In the genomic region with DNA sequence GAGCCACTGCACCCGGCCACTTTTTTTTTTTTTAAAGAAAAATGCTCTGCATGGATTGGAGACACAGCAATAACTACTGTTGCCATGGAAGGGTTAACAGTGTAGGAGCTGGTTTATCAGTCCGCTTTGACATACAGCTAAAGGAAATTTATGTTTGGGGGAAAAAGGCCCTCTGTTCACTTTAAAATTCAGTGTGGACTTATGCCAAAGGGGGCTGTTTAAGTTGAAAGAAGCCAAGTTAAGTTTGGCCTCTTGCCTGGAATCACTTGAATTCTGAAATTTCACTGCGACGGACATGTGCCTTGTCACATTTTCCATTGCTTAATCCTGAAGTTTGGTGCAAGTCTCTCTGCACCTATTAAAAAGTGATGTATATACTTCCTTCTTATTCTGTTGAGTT, we compare ENCODE assay signal across 13 cellular contexts. TPM values are rescaled to one million over a fixed set of nuclear protein-coding genes. Genes with fewer than 3 reads are reported as not detected.
DNase-seq lines count a peak whose midpoint lies in the region; ATAC-seq and TF ChIP-seq lines count a peak whose summit lies in the region.
"Had no signal": no experiment of that assay in that cellular context is flagged by ENCODE, and none has a peak within 500 bp of the region (broad histone marks: within the 10 kb centered on the region; RNA-seq: fewer than 3 reads in every experiment).

No MANE protein-coding gene starts in this region.

- H3K4me1 ChIP-seq in heart right ventricle (peaks cover 4 to 45% (median 14%) of the 10 kb centered on the region in 9 donors), left lung (peaks cover 0 to 15% of the 10 kb centered on the region in 2 donors), transverse colon (peaks cover 3 to 48% (median 10%) of the 10 kb centered on the region in 4 donors)

- no peaks in the 10 kb centered on the region for H3K36me3 ChIP-seq in heart right ventricle
- no peaks in the 10 kb centered on the region for H3K36me3 ChIP-seq in left lung
- H3K36me3 ChIP-seq in transverse colon, result no peaks in the 10 kb centered on the region

- peak in 2 of 8 donors; percentile 23 to 26 for ATAC-seq in heart right ventricle
- ATAC-seq in Right ventricle myocardium superior (ENCODE audit: poor library complexity), result no peak
- peak; percentile 16 for ATAC-seq in left lung
- no peak for ATAC-seq in HG02610 (IDR thresholded peaks at IDR 0.05; ENCODE audit: unreplicated experiment)
- no peak for ATAC-seq in HG03175 (IDR thresholded peaks at IDR 0.05; ENCODE audit: unreplicated experiment)

- TF ChIP-seq POLR2A in transverse colon (IDR thresholded peaks at IDR 0.05), result no peak

- intact Hi-C loops in heart right ventricle (cut with DNase I) (loop anchor here in 2 of 10 donors (2.0 to 5.0 kb wide), 2 partner anchors 37 to 38 kb away; no protein-coding TSS in a partner anchor), Right ventricle myocardium superior (cut with DNase I) (no loop called here), left lung (cut with DNase I) (no loop called here), transverse colon (cut with DNase I; ENCODE audit: low total_unique reads) (no loop called here)

- H3K4me3 ChIP-seq in heart right ventricle (peak overlapping the region in 9 of 10 donors; percentile 6 to 61 (median 54)), astrocyte of the spinal cord (ENCODE audit: low read depth, low read length) (peak overlapping the region; percentile 11), left lung (no peak overlapping the region), transverse colon (no peak overlapping the region)

- DNase-seq in heart right ventricle (peak in 1 of 2 donors; percentile 66), Right ventricle myocardium superior (no peak), astrocyte of the spinal cord (ENCODE audit: low read depth, low spot score) (peak; percentile 79), left lung (no peak), transverse colon (no peak), HCEC 1CT (no peak)
- DNase-seq: activated naive CD8-positive, alpha-beta T cell treated with anti-CD3 and anti-CD28 coated beads, Interleukin-2, amount 10 ng/mL, durations not matched to agents 7 days and 5 days; AML-193; NCI-H526 treated with DMSO at 0.1 percent for 48 hours had no signal

- WGBS in heart right ventricle, 2 donors, result 18 to 24% methylated on average over 4 of the region's 4 CpGs
- WGBS in transverse colon (ENCODE audit: low coverage in 1 of 2), 2 donors, result 59 to 80% methylated on average over 3 to 4 of the region's 4 CpGs

- TF ChIP-seq EP300 in transverse colon (IDR thresholded peaks at IDR 0.05; ENCODE audit: low read depth), result no peak

- H3K27me3 ChIP-seq in heart right ventricle (no peaks in the 10 kb centered on the region), left lung (no peaks in the 10 kb centered on the region), transverse colon (no peaks in the 10 kb centered on the region)

- H3K27ac ChIP-seq in heart right ventricle, result peak overlapping the region; percentile 59 to 88 (median 81)
- peak overlapping the region in 1 of 2 donors; percentile 87 for H3K27ac ChIP-seq in left lung
- H3K27ac ChIP-seq in transverse colon, result peak overlapping the region; percentile 78 to 90 (median 86)
- H3K27ac ChIP-seq: KMS-11 had no signal

- no peak for TF ChIP-seq CTCF in heart right ventricle (IDR thresholded peaks at IDR 0.05)
- no peak for TF ChIP-seq CTCF in astrocyte of the spinal cord (IDR thresholded peaks at IDR 0.05; ENCODE audit: low read depth, low read length)
- TF ChIP-seq CTCF in left lung (IDR thresholded peaks at IDR 0.05), result no peak
- no peak for TF ChIP-seq CTCF in transverse colon (IDR thresholded peaks at IDR 0.05)

- H3K9me3 ChIP-seq in heart right ventricle (no peaks in the 10 kb centered on the region), left lung (no peaks in the 10 kb centered on the region), transverse colon (no peaks in the 10 kb centered on the region)

- in situ Hi-C loops in astrocyte of the spinal cord (cut with HindIII; ENCODE audit: low sequenced_read_pairs) (no loop called here), transverse colon (cut with MboI; ENCODE audit: low pct_ligation_motif_present in 1 of 4, low pct_unique_long_range_greater_than_20kb in 1 of 4, low sequenced_read_pairs in 3 of 4) (no loop called here)

RNA-seq across cellular contexts. Expression of a gene that starts 3.1 kb away (rescaled TPM):
- total RNA-seq in heart right ventricle (1 to 10 TPM in 7 of 10 donors, under 1 TPM in 3; 0.28 to 5.2 (median 1.2) TPM), Right ventricle myocardium superior (3.2 TPM), left lung (1 to 10 TPM; 2.4 to 5.9 TPM), transverse colon (1 to 10 TPM in 3 of 4 donors, under 1 TPM in 1; 0.79 to 4.6 (median 1.7) TPM)
- 1 to 10 TPM; 2.4 TPM for polyA plus RNA-seq in heart right ventricle
- total RNA-seq: activated naive CD8-positive, alpha-beta T cell treated with anti-CD3 and anti-CD28 coated beads, Interleukin-2, amount 10 ng/mL, durations not matched to agents 7 days and 5 days; T-helper 1 cell treated with Interleukin-12 subunit alpha and Interleukin-12 subunit beta and Interleukin-4 antibody, amounts not matched to agents 30 ng/mL and 1 ng/mL, for 36 hours had no signal

Comparison
In these comparisons a context has a peak if more than half of its experiments do, and no peak if none do; other contexts are left out.
1. H3K4me3 ChIP-seq: peak in heart right ventricle (9 of 10) and astrocyte of the spinal cord (single experiment); none in left lung (0 of 2) and transverse colon (0 of 4).